Comparison of ENCODE assay signal across 8 cellular contexts in genomic region chr1:98662354-98662665, GRCh38. TPM values are rescaled to one million over a fixed set of nuclear protein-coding genes. Genes with fewer than 3 reads are reported as not detected.
DNase-seq lines count a peak whose midpoint lies in the region; ATAC-seq, FAIRE-seq and TF ChIP-seq lines count a peak whose summit lies in the region.

No MANE protein-coding gene starts in this region.

- intact Hi-C loops in GM12878 (cut with micrococcal nuclease; ENCODE audit: unreplicated experiment) = no loop called here

- peaks cover 12% of the 10 kb centered on the region for H3K4me1 Mint-ChIP-seq in activated T-cell treated with anti-CD3 and anti-CD28 coated beads, Interleukin-2, amount 50 U/mL, for 72 hours (ENCODE audit: low read depth)
- peaks cover 14 to 19% of the 10 kb centered on the region in 2 donors for H3K4me1 Mint-ChIP-seq in immature natural killer cell
- H3K4me1 Mint-ChIP-seq in stimulated activated effector memory CD8-positive, alpha-beta T cell treated with anti-CD3 and anti-CD28 coated beads, Interleukin-12 subunit alpha, Interleukin-12 subunit beta, amount 100 ng/mL, for 72 hours = peaks cover 13% of the 10 kb centered on the region

- no peak for TF ChIP-seq CTCF in GM12878 (IDR thresholded peaks at IDR 0.05 in 2 of 3, conservative IDR thresholded peaks at IDR 0.05 in 1 of 3; ENCODE audit: control insufficient read depth in 2 of 3, extremely low read depth in 1 of 3, insufficient read depth in 1 of 3, low read depth in 3 of 3, low read length in 3 of 3)
- no peak for TF ChIP-seq CTCF in GM13976 (IDR thresholded peaks at IDR 0.05; ENCODE audit: borderline replicate concordance, control extremely low read depth, extremely low read depth, insufficient read depth, missing control alignments)
- no peak for TF ChIP-seq CTCF in GM20000 (IDR thresholded peaks at IDR 0.05; ENCODE audit: extremely low read depth, missing control alignments)

- H3K9ac ChIP-seq in GM12878 (ENCODE audit: control insufficient read depth, insufficient read depth, low read length) = no peak overlapping the region

- TF ChIP-seq POLR2A in GM12878 (IDR thresholded peaks at IDR 0.05; ENCODE audit: low read depth, low read length) = no peak

- TF ChIP-seq EP300 in GM12878 (IDR thresholded peaks at IDR 0.05; ENCODE audit: borderline replicate concordance in 1 of 2, control insufficient read depth in 1 of 2, low read depth in 2 of 2, low read length in 2 of 2) = no peak

- no peak for DNase-seq in activated T-cell treated with anti-CD3 and anti-CD28 coated beads, Interleukin-2, amount 50 U/mL, for 72 hours
- no peak for DNase-seq in activated T-cell treated with anti-CD3 and anti-CD28 coated beads, Interleukin-2, amount 50 U/mL, for 48 hours
- DNase-seq in GM12878 (ENCODE audit: low read depth, low spot score) (no peak), immature natural killer cell (no peak), GM13976 (ENCODE audit: low spot score) (no peak), GM20000 (ENCODE audit: low spot score) (no peak), activated gamma-delta T cell (lab: John Stamatoyannopoulos, UW) (no peak)
- DNase-seq in stimulated activated effector memory CD8-positive, alpha-beta T cell treated with anti-CD3 and anti-CD28 coated beads, Interleukin-12 subunit alpha, Interleukin-12 subunit beta, amount 100 ng/mL, for 72 hours (ENCODE audit: low spot score in 2 of 2) = no peak

- H3K4me3 Mint-ChIP-seq in activated T-cell treated with anti-CD3 and anti-CD28 coated beads, Interleukin-2, amount 50 U/mL, for 72 hours = peak overlapping the region; percentile 86 to 92
- H3K4me3 Mint-ChIP-seq in immature natural killer cell = peak overlapping the region; percentile 76 to 82 (median 79)
- H3K4me3 Mint-ChIP-seq in stimulated activated effector memory CD8-positive, alpha-beta T cell treated with anti-CD3 and anti-CD28 coated beads, Interleukin-12 subunit alpha, Interleukin-12 subunit beta, amount 100 ng/mL, for 72 hours = peak overlapping the region; percentile 72

- WGBS in GM12878 (ENCODE audit: insufficient coverage, insufficient replicate concordance, low lambda C conversion rate, missing lambda C conversion rate) = 0% methylated on average over 6 of the region's 6 CpGs

- H3K27me3 Mint-ChIP-seq in activated T-cell treated with anti-CD3 and anti-CD28 coated beads, Interleukin-2, amount 50 U/mL, for 72 hours (ENCODE audit: low read depth) = peaks cover 52% of the 10 kb centered on the region
- H3K27me3 Mint-ChIP-seq in immature natural killer cell (ENCODE audit: low read depth in 3 of 3) = peaks cover 11 to 27% (median 23%) of the 10 kb centered on the region in 3 donors

- peak overlapping the region; percentile 28; the same call in 1 of the 2 replicates for H3K4me2 ChIP-seq in GM12878 (ENCODE audit: control insufficient read depth, insufficient read depth)

- peak overlapping the region; percentile 68 for H3K27ac Mint-ChIP-seq in activated T-cell treated with anti-CD3 and anti-CD28 coated beads, Interleukin-2, amount 50 U/mL, for 72 hours
- no peak overlapping the region for H3K27ac Mint-ChIP-seq in immature natural killer cell
- no peak overlapping the region for H3K27ac Mint-ChIP-seq in stimulated activated effector memory CD8-positive, alpha-beta T cell treated with anti-CD3 and anti-CD28 coated beads, Interleukin-12 subunit alpha, Interleukin-12 subunit beta, amount 100 ng/mL, for 72 hours

- H3K4me1 ChIP-seq in GM12878 (ENCODE audit: control insufficient read depth, insufficient read depth, low read length) = no peaks in the 10 kb centered on the region

- in situ Hi-C loops in GM12878 (cut with MboI) = no loop called here
- in situ Hi-C loops in GM13976 (cut with MboI; ENCODE audit: low sequenced_read_pairs, unreplicated experiment) = no loop called here

- no peaks in the 10 kb centered on the region for H3K79me2 ChIP-seq in GM12878 (ENCODE audit: control insufficient read depth, insufficient read depth, low read length)

- ATAC-seq in activated T-cell treated with anti-CD3 and anti-CD28 coated beads, Interleukin-2, amount 50 U/mL, for 72 hours (replicated peaks in 1 of 2) = no peak
- no peak for ATAC-seq in GM12878
- no peak for ATAC-seq in stimulated activated effector memory CD8-positive, alpha-beta T cell treated with anti-CD3 and anti-CD28 coated beads, Interleukin-12 subunit alpha, Interleukin-12 subunit beta, amount 100 ng/mL, for 72 hours

- H3K36me3 ChIP-seq in GM12878 (ENCODE audit: control insufficient read depth in 2 of 2, insufficient read depth in 2 of 2, low read length in 1 of 2) = no peaks in the 10 kb centered on the region

- no peak for TF ChIP-seq RAD21 in GM12878 (IDR thresholded peaks at IDR 0.05; ENCODE audit: insufficient read depth, low read depth, low read length)

- no peak overlapping the region for H2AFZ ChIP-seq in GM12878 (ENCODE audit: control insufficient read depth, low read depth, low read length)

- no peaks in the 10 kb centered on the region for H4K20me1 ChIP-seq in GM12878 (ENCODE audit: control insufficient read depth, insufficient read depth)

- peak overlapping the region; percentile 10; the same call in 1 of the 2 replicates for H3K4me3 ChIP-seq in GM12878

- RAD21 ChIA-PET in GM12878 (lab: Charles Lee; ENCODE audit: unreplicated experiment) = interaction anchor here (1.0 kb wide), 1 partner anchor 72 kb away, joined by 3 read pairs; no protein-coding TSS in a partner anchor

- peaks cover 0 to 2% of the 10 kb centered on the region in 2 experiments; a peak in 2 of 4 replicates for H3K27me3 ChIP-seq in GM12878 (replicated peaks in 1 of 2; ENCODE audit: control insufficient read depth in 2 of 2, insufficient read depth in 2 of 2, low read length in 1 of 2)

- FAIRE-seq in GM12878 (lab: Jason Lieb, UNC) = no peak

- POLR2A ChIA-PET in GM12878 (lab: Charles Lee) = no interaction called here

- CTCF ChIA-PET in GM12878 (lab: Yijun Ruan, JAX) = interaction anchor here (0.7 kb wide), 1 partner anchor 67 kb away, joined by 3 read pairs; no protein-coding TSS in a partner anchor

- no peaks in the 10 kb centered on the region for H3K9me3 ChIP-seq in GM12878 (replicated peaks; ENCODE audit: control insufficient read depth, insufficient read depth, low read length)

- no peak overlapping the region for H3K27ac ChIP-seq in GM12878 (ENCODE audit: control insufficient read depth, insufficient read depth)

- H3K36me3 Mint-ChIP-seq in activated T-cell treated with anti-CD3 and anti-CD28 coated beads, Interleukin-2, amount 50 U/mL, for 72 hours (ENCODE audit: insufficient read depth in 2 of 2) = no peaks in the 10 kb centered on the region
- peaks cover 0 to 3% (median 0%) of the 10 kb centered on the region in 3 donors for H3K36me3 Mint-ChIP-seq in immature natural killer cell
- H3K36me3 Mint-ChIP-seq in stimulated activated effector memory CD8-positive, alpha-beta T cell treated with anti-CD3 and anti-CD28 coated beads, Interleukin-12 subunit alpha, Interleukin-12 subunit beta, amount 100 ng/mL, for 72 hours = no peaks in the 10 kb centered on the region

- SMC1A ChIA-PET in GM12878 (lab: Charles Lee; ENCODE audit: uncharacterized antibody, unreplicated experiment) = interaction anchor here (1.3 kb wide), 1 partner anchor 72 kb away, joined by 3 read pairs; no protein-coding TSS in a partner anchor

- H3K9me3 Mint-ChIP-seq in activated T-cell treated with anti-CD3 and anti-CD28 coated beads, Interleukin-2, amount 50 U/mL, for 72 hours = no peaks in the 10 kb centered on the region
- H3K9me3 Mint-ChIP-seq in immature natural killer cell = peaks cover 2 to 11% (median 5%) of the 10 kb centered on the region in 6 donors
- no peaks in the 10 kb centered on the region for H3K9me3 Mint-ChIP-seq in stimulated activated effector memory CD8-positive, alpha-beta T cell treated with anti-CD3 and anti-CD28 coated beads, Interleukin-12 subunit alpha, Interleukin-12 subunit beta, amount 100 ng/mL, for 72 hours

- BruUV-seq in GM12878 (replicated peaks; lab: Mats Ljungman, UMichigan) = no TSS peak

TF ChIP-seq in GM12878, 131 proteins besides CTCF, POLR2A, EP300 and RAD21 (continues in another document):
- TF ChIP-seq ELK1 (IDR thresholded peaks at IDR 0.05; ENCODE audit: low read depth, low read length) = no peak

RNA-seq across cellular contexts. Expression of gene SNX7, which starts 0.8 kb away (rescaled TPM):
- total RNA-seq in activated T-cell treated with anti-CD3 and anti-CD28 coated beads, Interleukin-2, amount 50 U/mL, for 72 hours = under 1 TPM in 1 of 2 donors, not detected in 1; 0.63 TPM
- 0.58 and 0.59 TPM in 2 replicates for total RNA-seq in GM12878 (2013; cell fraction: nucleolus; rRNA removed)
- total RNA-seq in GM12878 (2014; rRNA removed) (0.23 and 0.71 TPM in 2 replicates), GM12878 (2014; rRNA removed; fragmentation: Illumina TruSeq; extraction: Trizol) (0.23 and 0.27 TPM in 2 replicates), GM12878 (2021) (0.19 and 0.31 TPM in 2 replicates)
- 0.22 TPM for polyA plus RNA-seq in GM12878 (2011; ENCODE audit: low read depth)
- polyA plus RNA-seq in GM12878 (2011; rRNA removed) (0.81 and 1.1 TPM in 2 replicates), GM12878 (2014; fragmentation: Illumina TruSeq; extraction: Trizol) (0.14 and 0.37 TPM in 2 replicates), GM12878 (2014; fragmentation: Nextera tagmentation; extraction: Ambion mirVana) (under 1 TPM; 0.26 to 0.52 TPM), GM12878 (2014; rRNA removed) (0.14 and 0.32 TPM in 2 replicates), GM12878 (2016; fragmentation: Nextera tagmentation; extraction: Ambion mirVana) (under 1 TPM; 0.77 to 0.82 TPM), immature natural killer cell (not detected)
- polyA plus RNA-seq in GM12878 (2011; cell fraction: cytosol; rRNA removed) = 0.24 and 2.9 TPM in 2 replicates
- polyA plus RNA-seq in GM12878 (2011; cell fraction: nucleus; rRNA removed) = 0.22 and 0.28 TPM in 2 replicates
- polyA plus RNA-seq in GM12878 (2012) = 0.22 and 0.34 TPM in 2 replicates
- 0.10 and 0.15 TPM in 2 replicates for polyA minus RNA-seq in GM12878 (2011; rRNA and poly(A)+ RNA removed)
- polyA minus RNA-seq in GM12878 (2011; cell fraction: cytosol; rRNA and poly(A)+ RNA removed) = not detected in 2 replicates
- polyA minus RNA-seq in GM12878 (2011; cell fraction: nucleus; rRNA and poly(A)+ RNA removed) = not detected in 2 replicates
